11 cellular contexts compared by ENCODE assay signal in genomic region chr10:78332699-78333098, GRCh38.
"Had no signal": no experiment of that assay in that cellular context is flagged by ENCODE, and none has a peak within 500 bp of the region (broad histone marks: within the 10 kb centered on the region; RNA-seq: fewer than 3 reads in every experiment).

No MANE protein-coding gene starts in this region.

- ATAC-seq: activated naive CD8-positive, alpha-beta T cell treated with anti-CD3 and anti-CD28 coated beads, Interleukin-2, amount 50 U/mL, for 24 hours; naive thymus-derived CD4-positive, alpha-beta T cell had no signal

- H3K27ac ChIP-seq: SJSA1, tibial nerve had no signal

- H3K4me3 ChIP-seq: ascending aorta, heart right ventricle, SJSA1, tibial nerve had no signal

- H3K9me3 ChIP-seq: SJSA1 had no signal

- H3K36me3 ChIP-seq: ascending aorta, heart right ventricle, SJSA1, tibial nerve had no signal

- H3K27me3 ChIP-seq: ascending aorta, heart right ventricle, SJSA1, tibial nerve had no signal

- DNase-seq: activated CD4-positive, alpha-beta memory T cell treated with anti-CD3 and anti-CD28 coated beads for 36 hours; activated CD4-positive, alpha-beta T cell treated with anti-CD3 and anti-CD28 coated beads for 1 hour; activated naive CD4-positive, alpha-beta T cell treated with Interleukin-2 at 50 U/mL for 16 hours; activated naive CD8-positive, alpha-beta T cell treated with anti-CD3 and anti-CD28 coated beads, Interleukin-2, amount 50 U/mL, for 24 hours; heart right ventricle; midbrain; stimulated activated CD4-positive, alpha-beta T cell treated with anti-CD3 and anti-CD28 coated beads, Interleukin-4, amount 100 ng/mL, for 24 hours had no signal
